9 cellular contexts compared by ENCODE assay signal in genomic region chr3:24678441-24678865, GRCh38.
DNase-seq lines count a peak whose midpoint lies in the region; ATAC-seq, FAIRE-seq and TF ChIP-seq lines count a peak whose summit lies in the region.
"Had no signal": no experiment of that assay in that cellular context is flagged by ENCODE, and none has a peak within 500 bp of the region (broad histone marks: within the 10 kb centered on the region; RNA-seq: fewer than 3 reads in every experiment).

No MANE protein-coding gene starts in this region.

- H3K4me3 ChIP-seq in sigmoid colon = peak overlapping the region in 3 of 4 donors; percentile 2 to 10 (median 9)

- intact Hi-C loops in sigmoid colon (cut with DNase I) = loop anchor here (5.0 kb wide), 1 partner anchor 156 kb away; no protein-coding TSS in a partner anchor

- H3K36me3 ChIP-seq in sigmoid colon = no peaks in the 10 kb centered on the region
- H3K36me3 ChIP-seq: heart left ventricle had no signal

- H3K4me1 ChIP-seq in sigmoid colon = peaks cover 0 to 13% (median 8%) of the 10 kb centered on the region in 4 donors

- ATAC-seq in GM18907 (IDR thresholded peaks at IDR 0.05; ENCODE audit: unreplicated experiment) (peak; percentile 69), HG02588 (IDR thresholded peaks at IDR 0.05; ENCODE audit: unreplicated experiment) (no peak)

- FAIRE-seq in GM12892 (lab: Jason Lieb, UNC) = no peak

- peak; percentile 69 for DNase-seq in HS-27A (ENCODE audit: low read depth)
- no peak for DNase-seq in sigmoid colon
- DNase-seq in NCI-H1105 treated with DMSO at 0.1 percent for 48 hours (lab: John Stamatoyannopoulos, UW) = no peak
- DNase-seq in GM12892 (ENCODE audit: insufficient read length) = no peak
- no peak for DNase-seq in NCI-H1930 (lab: John Stamatoyannopoulos, UW)
- DNase-seq: heart left ventricle had no signal

- WGBS in sigmoid colon, 2 donors = 43 to 72% methylated on average over 7 of the region's 7 CpGs

- TF ChIP-seq EP300 in sigmoid colon (IDR thresholded peaks at IDR 0.05) = no peak

- no peaks in the 10 kb centered on the region for H3K9me3 ChIP-seq in sigmoid colon
- H3K9me3 ChIP-seq: heart left ventricle had no signal

- no peaks in the 10 kb centered on the region for H3K27me3 ChIP-seq in sigmoid colon
- H3K27me3 ChIP-seq: heart left ventricle had no signal

- peak overlapping the region; percentile 22 for H3K27ac ChIP-seq in angular gyrus (ENCODE audit: low read depth, low read length)
- H3K27ac ChIP-seq in sigmoid colon = peak overlapping the region in 3 of 4 donors; percentile 47 to 65 (median 61)

- TF ChIP-seq CTCF in sigmoid colon (IDR thresholded peaks at IDR 0.05) = no peak

- TF ChIP-seq POLR2A in sigmoid colon (IDR thresholded peaks at IDR 0.05) (no peak), GM12892 (IDR thresholded peaks at IDR 0.05; ENCODE audit: low read depth, low read length) (no peak)
